1 cellular context compared by ENCODE assay signal in genomic region chr15:44633603-44634002, GRCh38.
TF ChIP-seq lines count a peak whose summit lies in the region.

No MANE protein-coding gene starts in this region.

TF ChIP-seq in GM23338, 12 proteins besides CTCF, POLR2A, EP300 and RAD21:
- TF ChIP-seq REST (IDR thresholded peaks at IDR 0.05; ENCODE audit: unreplicated experiment) = no peak
- TF ChIP-seq CREB1 (CRISPR knock-in tag; IDR thresholded peaks at IDR 0.05; ENCODE audit: low read depth) = no peak
- TF ChIP-seq ZNF462 (CRISPR knock-in tag; IDR thresholded peaks at IDR 0.05) = no peak
- no peak for TF ChIP-seq ETS1 (IDR thresholded peaks at IDR 0.05)
- TF ChIP-seq STAT1 (IDR thresholded peaks at IDR 0.05; ENCODE audit: unreplicated experiment) = no peak
- no peak for TF ChIP-seq POLR2AphosphoS5 (IDR thresholded peaks at IDR 0.05; ENCODE audit: low read depth)
- no peak for TF ChIP-seq ZNF331 (CRISPR knock-in tag; IDR thresholded peaks at IDR 0.05; ENCODE audit: low read depth)
- TF ChIP-seq EZH2phosphoT487 (IDR thresholded peaks at IDR 0.05; ENCODE audit: unreplicated experiment) = no peak
